ENCODE assay signal across 15 cellular contexts in the genomic region with DNA sequence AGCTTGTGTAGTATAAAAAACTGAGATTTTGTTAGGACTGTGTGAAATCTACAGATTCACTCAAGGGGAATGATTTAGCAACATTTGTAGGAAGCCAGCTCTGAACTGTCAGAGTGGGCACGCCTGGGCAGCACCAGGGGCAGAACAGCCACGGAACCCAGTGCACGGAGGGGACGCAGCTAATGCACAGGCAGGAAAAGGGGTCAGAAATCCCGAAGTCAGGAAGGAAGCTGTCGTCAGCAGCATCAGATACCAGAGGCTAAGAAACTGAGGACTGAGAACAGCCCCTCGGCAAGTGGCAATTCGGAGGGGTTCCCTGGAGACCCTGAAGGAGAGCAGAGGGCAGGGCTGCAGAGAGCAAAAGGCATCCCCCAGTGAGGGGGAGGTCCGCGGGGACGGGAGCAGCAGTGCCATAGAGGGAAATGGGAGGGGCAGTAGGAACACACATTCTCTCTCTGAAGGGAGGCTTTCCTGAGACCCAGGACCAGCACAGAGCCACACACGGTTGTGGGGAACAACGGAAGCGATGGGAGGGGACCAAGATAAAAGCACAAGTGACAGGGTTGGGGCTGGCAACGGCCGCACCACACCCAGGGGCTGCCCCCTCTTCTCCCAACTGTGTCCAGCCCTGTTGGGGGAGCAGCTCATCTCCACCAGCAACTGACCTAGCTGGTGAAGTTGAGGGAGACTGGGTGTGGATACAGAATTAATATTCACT. TPM values are rescaled to one million over a fixed set of nuclear protein-coding genes. Genes with fewer than 3 reads are reported as not detected.
DNase-seq lines count a peak whose midpoint lies in the region; ATAC-seq and TF ChIP-seq lines count a peak whose summit lies in the region.
"Had no signal": no experiment of that assay in that cellular context is flagged by ENCODE, and none has a peak within 500 bp of the region (broad histone marks: within the 10 kb centered on the region; RNA-seq: fewer than 3 reads in every experiment).

No MANE protein-coding gene starts in this region.

- H3K36me3 ChIP-seq in OCI-LY1 (ENCODE audit: insufficient read depth, low read length), result peaks cover 59% of the 10 kb centered on the region

- H3K9ac ChIP-seq in OCI-LY1 (ENCODE audit: low read length), result peak overlapping the region; percentile 9; the same call in 1 of the 2 replicates

- DNase-seq in activated T-cell treated with anti-CD3 and anti-CD28 coated beads, Interleukin-2, amount 50 U/mL, for 24 hours, result no peak
- DNase-seq in activated T-cell treated with anti-CD3 and anti-CD28 coated beads, Interleukin-2, amount 50 U/mL, for 1 hour, result no peak
- DNase-seq in naive thymus-derived CD8-positive, alpha-beta T cell, result no peak
- no peak for DNase-seq in NOMO-1 treated with DMSO at 0.1 percent for 48 hours (lab: John Stamatoyannopoulos, UW; ENCODE audit: unreplicated experiment)
- DNase-seq in stimulated activated CD4-positive, alpha-beta T cell treated with anti-CD3 and anti-CD28 coated beads, Interleukin-15, amount 100 ng/mL, for 24 hours, result no peak
- DNase-seq in AG08396 (ENCODE audit: low spot score), result no peak
- DNase-seq: Karpas-422, mesendoderm, NCI-H1694 treated with DMSO at 0.1 percent for 48 hours, NCI-H774 had no signal

- H3K9me2 ChIP-seq in OCI-LY1 (ENCODE audit: low read depth, low read length), result no peaks in the 10 kb centered on the region

- H3K9me3 Mint-ChIP-seq in activated T-cell treated with anti-CD3 and anti-CD28 coated beads, Interleukin-2, amount 50 U/mL, for 24 hours, result no peaks in the 10 kb centered on the region
- no peaks in the 10 kb centered on the region for H3K9me3 Mint-ChIP-seq in dendritic cell treated with granulocyte-macrophage colony-stimulating factor and Interleukin-4, amounts not matched to agents 40 ng/mL and 50 ng/mL, for 4 days
- H3K9me3 Mint-ChIP-seq in naive thymus-derived CD8-positive, alpha-beta T cell, result no peaks in the 10 kb centered on the region

- ATAC-seq in naive thymus-derived CD8-positive, alpha-beta T cell, result peak; percentile 56 to 58
- ATAC-seq: A549, esophagus mucosa had no signal

- no peak overlapping the region for H3K4me3 ChIP-seq in OCI-LY1 (ENCODE audit: low read depth, low read length, poor library complexity, severe bottlenecking)
- H3K4me3 ChIP-seq: A549, tibial nerve had no signal

- TF ChIP-seq CTCF in OCI-LY1 (IDR thresholded peaks at IDR 0.05; ENCODE audit: low read length), result no peak

- intact Hi-C loops in dendritic cell treated with granulocyte-macrophage colony-stimulating factor and Interleukin-4, amounts not matched to agents 40 ng/mL and 50 ng/mL, for 4 days (cut with micrococcal nuclease), result no loop called here

- H3K4me1 ChIP-seq in OCI-LY1 (ENCODE audit: insufficient read depth, low read length, severe bottlenecking), result peaks cover 14% of the 10 kb centered on the region
- H3K4me1 ChIP-seq: A549 had no signal

- POLR2A ChIA-PET in naive thymus-derived CD8-positive, alpha-beta T cell (lab: Charles Lee), result interaction anchor here (0.7 to 1.5 kb wide), 4 partner anchors 10 to 145 kb away, joined by 3 to 8 read pairs (median 4); partner anchors contain the start of gene UBE2J2

- peak overlapping the region; percentile 77 for H3K27ac Mint-ChIP-seq in activated T-cell treated with anti-CD3 and anti-CD28 coated beads, Interleukin-2, amount 50 U/mL, for 24 hours
- H3K27ac Mint-ChIP-seq in dendritic cell treated with granulocyte-macrophage colony-stimulating factor and Interleukin-4, amounts not matched to agents 40 ng/mL and 50 ng/mL, for 4 days, result peak overlapping the region; percentile 38
- peak overlapping the region in 9 of 10 donors; percentile 24 to 89 (median 80) for H3K27ac Mint-ChIP-seq in naive thymus-derived CD8-positive, alpha-beta T cell

- no peaks in the 10 kb centered on the region for H3K27me3 Mint-ChIP-seq in activated T-cell treated with anti-CD3 and anti-CD28 coated beads, Interleukin-2, amount 50 U/mL, for 24 hours
- H3K27me3 Mint-ChIP-seq in dendritic cell treated with granulocyte-macrophage colony-stimulating factor and Interleukin-4, amounts not matched to agents 40 ng/mL and 50 ng/mL, for 4 days, result no peaks in the 10 kb centered on the region
- H3K27me3 Mint-ChIP-seq in naive thymus-derived CD8-positive, alpha-beta T cell, result no peaks in the 10 kb centered on the region

- no peaks in the 10 kb centered on the region for H3K79me2 ChIP-seq in OCI-LY1 (ENCODE audit: insufficient read depth, low read length)

- H2AFZ ChIP-seq in OCI-LY1 (ENCODE audit: low read length), result no peak overlapping the region

- no peaks in the 10 kb centered on the region for H4K20me1 ChIP-seq in OCI-LY1 (ENCODE audit: insufficient read depth, low read length)

- H3K4me3 Mint-ChIP-seq in activated T-cell treated with anti-CD3 and anti-CD28 coated beads, Interleukin-2, amount 50 U/mL, for 24 hours, result no peak overlapping the region
- no peak overlapping the region for H3K4me3 Mint-ChIP-seq in dendritic cell treated with granulocyte-macrophage colony-stimulating factor and Interleukin-4, amounts not matched to agents 40 ng/mL and 50 ng/mL, for 4 days
- H3K4me3 Mint-ChIP-seq in naive thymus-derived CD8-positive, alpha-beta T cell, result peak overlapping the region in 9 of 10 donors; percentile 33 to 82 (median 60)

- H3K4me2 ChIP-seq in OCI-LY1 (ENCODE audit: low read length), result peak overlapping the region; percentile 2; the same call in 1 of the 2 replicates
- H3K4me2 ChIP-seq: A549 had no signal

- H3K36me3 Mint-ChIP-seq in activated T-cell treated with anti-CD3 and anti-CD28 coated beads, Interleukin-2, amount 50 U/mL, for 24 hours (ENCODE audit: low read depth), result peaks cover 94% of the 10 kb centered on the region
- peaks cover 97% of the 10 kb centered on the region for H3K36me3 Mint-ChIP-seq in dendritic cell treated with granulocyte-macrophage colony-stimulating factor and Interleukin-4, amounts not matched to agents 40 ng/mL and 50 ng/mL, for 4 days (ENCODE audit: low read depth)
- H3K36me3 Mint-ChIP-seq in naive thymus-derived CD8-positive, alpha-beta T cell, result peaks cover 0 to 55% (median 0%) of the 10 kb centered on the region in 3 donors

- peak overlapping the region; percentile 70 for H3K27ac ChIP-seq in OCI-LY1 (ENCODE audit: low read depth, low read length, poor library complexity, severe bottlenecking)
- H3K27ac ChIP-seq: A549, tibial nerve had no signal

- no peaks in the 10 kb centered on the region for H3K27me3 ChIP-seq in OCI-LY1 (ENCODE audit: insufficient read depth, low read length)
- H3K27me3 ChIP-seq: tibial nerve had no signal

- no peaks in the 10 kb centered on the region for H3K9me3 ChIP-seq in OCI-LY1 (ENCODE audit: low read length)
- H3K9me3 ChIP-seq: A549, tibial nerve had no signal

- H3F3A ChIP-seq in OCI-LY1 (ENCODE audit: insufficient read depth, low read length), result no peaks in the 10 kb centered on the region

- H3K4me1 Mint-ChIP-seq in activated T-cell treated with anti-CD3 and anti-CD28 coated beads, Interleukin-2, amount 50 U/mL, for 24 hours (ENCODE audit: low read depth), result peaks cover 24% of the 10 kb centered on the region
- H3K4me1 Mint-ChIP-seq in dendritic cell treated with granulocyte-macrophage colony-stimulating factor and Interleukin-4, amounts not matched to agents 40 ng/mL and 50 ng/mL, for 4 days (ENCODE audit: low read depth), result peaks cover 37% of the 10 kb centered on the region
- peaks cover 10 to 48% (median 20%) of the 10 kb centered on the region in 4 donors for H3K4me1 Mint-ChIP-seq in naive thymus-derived CD8-positive, alpha-beta T cell

RNA-seq across cellular contexts. Expression of gene UBE2J2, which starts 12.7 kb away (rescaled TPM):
- total RNA-seq in naive thymus-derived CD8-positive, alpha-beta T cell, result 100 to 1,000 TPM; 104 to 105 TPM
- 10 to 100 TPM; 84.7 to 92.9 (median 85.8) TPM for polyA plus RNA-seq in naive thymus-derived CD8-positive, alpha-beta T cell

RNA-seq across cellular contexts. Expression of gene C1QTNF12, which starts 14.5 kb away (rescaled TPM):
- 1 to 10 TPM; 5.0 to 7.1 TPM for total RNA-seq in naive thymus-derived CD8-positive, alpha-beta T cell
- polyA plus RNA-seq in naive thymus-derived CD8-positive, alpha-beta T cell, result under 1 TPM in 1 of 3 donors, not detected in 2; 0.22 TPM

RNA-seq across cellular contexts. Expression of gene SCNN1D, which starts 19.2 kb away (rescaled TPM):
- total RNA-seq in naive thymus-derived CD8-positive, alpha-beta T cell, result 10 to 100 TPM; 11.8 to 17.4 TPM
- polyA plus RNA-seq in naive thymus-derived CD8-positive, alpha-beta T cell, result under 1 TPM in 2 of 3 donors, not detected in 1; 0.06 to 0.58 TPM

RNA-seq across cellular contexts. Expression of gene B3GALT6, which starts 29.0 kb away (rescaled TPM):
- total RNA-seq in naive thymus-derived CD8-positive, alpha-beta T cell, result 10 to 100 TPM; 21.4 to 23.6 TPM
- 10 to 100 TPM in 2 of 3 donors, 1 to 10 TPM in 1; 8.8 to 24.6 (median 14.6) TPM for polyA plus RNA-seq in naive thymus-derived CD8-positive, alpha-beta T cell

RNA-seq across cellular contexts. Expression of gene SDF4, which starts 29.2 kb away (rescaled TPM):
- total RNA-seq in naive thymus-derived CD8-positive, alpha-beta T cell, result 100 to 1,000 TPM; 110 to 115 TPM
- polyA plus RNA-seq in naive thymus-derived CD8-positive, alpha-beta T cell, result 10 to 100 TPM; 73.8 to 86.3 (median 76.7) TPM

Comparison
In these comparisons a context has a peak if more than half of its experiments do, and no peak if none do; other contexts are left out.
1. H3K4me3 Mint-ChIP-seq: peak in naive thymus-derived CD8-positive, alpha-beta T cell (9 of 10); none in activated T-cell treated with anti-CD3 and anti-CD28 coated beads, Interleukin-2, amount 50 U/mL, for 24 hours (single experiment) and dendritic cell treated with granulocyte-macrophage colony-stimulating factor and Interleukin-4, amounts not matched to agents 40 ng/mL and 50 ng/mL, for 4 days (single experiment).
2. Peak in every context shown above with its lines, with median percentiles within 50 percentile points of each other: H3K27ac Mint-ChIP-seq.